In the genomic region with DNA sequence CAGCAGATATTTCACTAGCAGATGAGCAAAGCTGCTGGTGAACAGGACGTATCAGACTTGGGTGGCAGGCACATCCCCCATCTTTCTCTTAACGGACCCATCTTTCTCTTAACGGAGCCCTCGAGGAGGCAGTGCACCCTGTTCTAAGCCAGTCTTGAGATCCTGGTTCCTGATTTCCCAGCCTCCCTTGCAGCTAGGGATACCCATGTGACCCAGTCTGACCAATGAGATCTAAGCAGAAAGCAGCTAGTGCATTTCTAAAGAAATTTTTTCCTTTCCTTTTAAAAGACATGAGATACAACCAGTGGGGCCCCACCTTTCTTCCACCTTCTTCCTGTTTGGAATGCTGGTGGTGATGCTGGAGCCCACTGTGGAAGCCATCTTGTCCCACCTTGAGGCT, we compare ENCODE assay signal across 21 cellular contexts. TPM values are rescaled to one million over a fixed set of nuclear protein-coding genes. Genes with fewer than 3 reads are reported as not detected.
DNase-seq lines count a peak whose midpoint lies in the region; ATAC-seq, FAIRE-seq and TF ChIP-seq lines count a peak whose summit lies in the region.
"Had no signal": no experiment of that assay in that cellular context is flagged by ENCODE, and none has a peak within 500 bp of the region (broad histone marks: within the 10 kb centered on the region; RNA-seq: fewer than 3 reads in every experiment).

No MANE protein-coding gene starts in this region.

- H2AK9ac ChIP-seq in IMR-90 (replicated peaks; ENCODE audit: low read depth, low read length, poor library complexity) = no peak overlapping the region

- no peak overlapping the region for H2BK20ac ChIP-seq in IMR-90 (ENCODE audit: low read depth, low read length)

- SMC1A ChIA-PET in GM12878 (lab: Charles Lee; ENCODE audit: uncharacterized antibody, unreplicated experiment) = no interaction called here

- H3K27me3 ChIP-seq in IMR-90 (ENCODE audit: control insufficient read depth, insufficient read depth, low read length) = peaks cover 2% of the 10 kb centered on the region; the same call in 1 of the 2 replicates
- no peaks in the 10 kb centered on the region; a peak in 3 of 4 replicates for H3K27me3 ChIP-seq in GM12878 (replicated peaks in 1 of 2; ENCODE audit: control insufficient read depth in 2 of 2, insufficient read depth in 2 of 2, low read length in 1 of 2)
- H3K27me3 ChIP-seq in osteoblast (ENCODE audit: insufficient read depth, low read length) = no peaks in the 10 kb centered on the region
- H3K27me3 ChIP-seq: BE2C; BLaER1 treated with 17β-estradiol and CSF1 and Interleukin-3, amounts not matched to agents 10 nM and 100 nM had no signal

- H2BK5ac ChIP-seq in IMR-90 (ENCODE audit: low read depth, low read length, poor library complexity, severe bottlenecking) = no peak overlapping the region

- 77% methylated on average over 4 of the region's 4 CpGs; no CpG with 5 or more reads in 1 of the 2 experiments for WGBS in IMR-90 (ENCODE audit: extremely low coverage in 2 of 2, insufficient read length in 1 of 2), 2 experiments
- WGBS in GM12878 (ENCODE audit: insufficient coverage, insufficient replicate concordance, low lambda C conversion rate, missing lambda C conversion rate) = 53% methylated on average over 4 of the region's 4 CpGs

- H2BK15ac ChIP-seq in IMR-90 (ENCODE audit: low read depth, low read length) = no peak overlapping the region

- H3K4ac ChIP-seq in IMR-90 (ENCODE audit: low read depth, low read length) = no peak overlapping the region

- RAD21 ChIA-PET in GM12878 (lab: Charles Lee; ENCODE audit: unreplicated experiment) = no interaction called here

- no peak overlapping the region for H3K9ac ChIP-seq in IMR-90 (ENCODE audit: low read depth, low read length)
- no peak overlapping the region for H3K9ac ChIP-seq in GM12878 (ENCODE audit: control insufficient read depth, insufficient read depth, low read length)
- H3K9ac ChIP-seq: BLaER1 treated with 17β-estradiol and CSF1 and Interleukin-3, amounts not matched to agents 10 nM and 100 nM; GM23248 had no signal

- H3K4me3 ChIP-seq in IMR-90 (ENCODE audit: insufficient read depth, low read depth, low read length) = no peak overlapping the region
- no peak overlapping the region for H3K4me3 ChIP-seq in GM12878
- H3K4me3 ChIP-seq in osteoblast (ENCODE audit: insufficient read depth, low read length) = no peak overlapping the region
- H3K4me3 ChIP-seq: BLaER1 treated with 17β-estradiol and CSF1 and Interleukin-3, amounts not matched to agents 10 nM and 100 nM; GM23248 had no signal

- no peak overlapping the region for H3K27ac ChIP-seq in IMR-90 (ENCODE audit: insufficient read depth, low read length)
- H3K27ac ChIP-seq in GM12878 (ENCODE audit: control insufficient read depth, insufficient read depth) = no peak overlapping the region
- no peak overlapping the region for H3K27ac ChIP-seq in osteoblast (ENCODE audit: low read depth, low read length)
- H3K27ac ChIP-seq: BLaER1 treated with 17β-estradiol and CSF1 and Interleukin-3, amounts not matched to agents 10 nM and 100 nM; GM23248 had no signal

- H3K79me2 ChIP-seq in GM12878 (ENCODE audit: control insufficient read depth, insufficient read depth, low read length) (no peaks in the 10 kb centered on the region), osteoblast (ENCODE audit: insufficient read depth, low read length) (no peaks in the 10 kb centered on the region)

- H3K4me1 ChIP-seq in IMR-90 (ENCODE audit: control insufficient read depth, insufficient read depth, low read length) = no peaks in the 10 kb centered on the region
- H3K4me1 ChIP-seq in GM12878 (ENCODE audit: control insufficient read depth, insufficient read depth, low read length) = no peaks in the 10 kb centered on the region
- H3K4me1 ChIP-seq in osteoblast (ENCODE audit: insufficient read depth, low read length) = no peaks in the 10 kb centered on the region
- H3K4me1 ChIP-seq: BE2C had no signal

- TF ChIP-seq CTCF in IMR-90 (conservative IDR thresholded peaks at IDR 0.05; ENCODE audit: low read depth, low read length) (no peak), GM12878 (IDR thresholded peaks at IDR 0.05 in 2 of 3, conservative IDR thresholded peaks at IDR 0.05 in 1 of 3; ENCODE audit: control insufficient read depth in 2 of 3, extremely low read depth in 1 of 3, insufficient read depth in 1 of 3, low read depth in 3 of 3, low read length in 3 of 3) (no peak), osteoblast (IDR thresholded peaks at IDR 0.05; ENCODE audit: extremely low read depth, low read depth, low read length) (no peak)

- no peak for DNase-seq in IMR-90
- no peak for DNase-seq in GM12878 (ENCODE audit: low read depth, low spot score)
- DNase-seq in osteoblast (ENCODE audit: insufficient read length, low spot score, missing footprints) = peak; percentile 74
- no peak for DNase-seq in germinal center (ENCODE audit: low spot score)
- DNase-seq in ACHN = no peak
- DNase-seq: AML-193; BE2C; Calu3; CD4-positive, alpha-beta T cell; COR-L47; DMS153; DND-41; GM23248; H9; HFFc6 had no signal

- CTCF ChIA-PET in IMR-90 (lab: Yijun Ruan, JAX) = interaction anchor here (1.4 kb wide), 1 partner anchor 11 kb away, joined by 3 read pairs; no protein-coding TSS in a partner anchor
- CTCF ChIA-PET in GM12878 (lab: Yijun Ruan, JAX) = interaction anchor here (1.2 to 1.9 kb wide), 3 partner anchors 9 to 107 kb away, joined by 3 to 4 read pairs (median 3); no protein-coding TSS in a partner anchor

- no TSS peak for BruUV-seq in IMR-90 (replicated peaks; lab: Mats Ljungman, UMichigan)
- BruUV-seq in GM12878 (replicated peaks; lab: Mats Ljungman, UMichigan) = no TSS peak

- no peaks in the 10 kb centered on the region for H3K79me1 ChIP-seq in IMR-90 (ENCODE audit: low read depth in 1 of 2, low read length in 2 of 2)

- no peaks in the 10 kb centered on the region for H3K9me1 ChIP-seq in IMR-90 (ENCODE audit: insufficient read depth, low read length)

- no peak overlapping the region for H2BK120ac ChIP-seq in IMR-90 (ENCODE audit: low read depth, low read length)

- ATAC-seq in IMR-90 (ENCODE audit: low read depth) (no peak), GM12878 (no peak), HG03442 (IDR thresholded peaks at IDR 0.05; ENCODE audit: unreplicated experiment) (no peak)
- ATAC-seq: HCT116 had no signal

- H4K5ac ChIP-seq in IMR-90 (ENCODE audit: low read depth, low read length) = no peak overlapping the region

- H3K4me2 ChIP-seq in IMR-90 (ENCODE audit: low read depth, low read length) (no peak overlapping the region), GM12878 (ENCODE audit: control insufficient read depth, insufficient read depth) (no peak overlapping the region), osteoblast (ENCODE audit: insufficient read depth, low read length) (no peak overlapping the region)
- H3K4me2 ChIP-seq: BLaER1 treated with 17β-estradiol and CSF1 and Interleukin-3, amounts not matched to agents 10 nM and 100 nM had no signal

- TF ChIP-seq POLR2A in IMR-90 (IDR thresholded peaks at IDR 0.05; ENCODE audit: low read depth, low read length) (no peak), GM12878 (IDR thresholded peaks at IDR 0.05; ENCODE audit: low read depth, low read length) (no peak)

- H2AFZ ChIP-seq in IMR-90 (replicated peaks; ENCODE audit: low read length, poor library complexity) (no peak overlapping the region), GM12878 (ENCODE audit: control insufficient read depth, low read depth, low read length) (no peak overlapping the region), osteoblast (ENCODE audit: low read length) (no peak overlapping the region)
- H2AFZ ChIP-seq: GM23248 had no signal

- no peak for FAIRE-seq in GM12878 (lab: Jason Lieb, UNC)
- FAIRE-seq: G401.6, GM19239 had no signal

- H4K91ac ChIP-seq in IMR-90 (ENCODE audit: insufficient read depth, low read depth, low read length) = no peak overlapping the region

- no peak for TF ChIP-seq EP300 in GM12878 (IDR thresholded peaks at IDR 0.05; ENCODE audit: borderline replicate concordance in 1 of 2, control insufficient read depth in 1 of 2, low read depth in 2 of 2, low read length in 2 of 2)

- no peak for TF ChIP-seq RAD21 in IMR-90 (IDR thresholded peaks at IDR 0.05; ENCODE audit: low read length)
- TF ChIP-seq RAD21 in GM12878 (IDR thresholded peaks at IDR 0.05; ENCODE audit: insufficient read depth, low read depth, low read length) = no peak

- in situ Hi-C loops in IMR-90 (cut with MboI; ENCODE audit: low sequenced_read_pairs) = no loop called here
- in situ Hi-C loops in GM12878 (cut with MboI) = no loop called here
- in situ Hi-C loops in ACHN (cut with HindIII; ENCODE audit: low pct_ligation_motif_present, low pct_unique_long_range_greater_than_20kb, low sequenced_read_pairs) = no loop called here

- no peak overlapping the region for H3K18ac ChIP-seq in IMR-90 (ENCODE audit: low read depth, low read length)

- no peak overlapping the region for H3K23ac ChIP-seq in IMR-90 (ENCODE audit: low read depth, low read length)

- no peak overlapping the region for H3K14ac ChIP-seq in IMR-90 (replicated peaks; ENCODE audit: low read depth, low read length)

- H3K36me3 ChIP-seq in IMR-90 (ENCODE audit: control insufficient read depth, insufficient read depth, low read length) = no peaks in the 10 kb centered on the region
- H3K36me3 ChIP-seq in GM12878 (ENCODE audit: control insufficient read depth in 2 of 2, insufficient read depth in 2 of 2, low read length in 1 of 2) = no peaks in the 10 kb centered on the region
- H3K36me3 ChIP-seq in osteoblast (ENCODE audit: insufficient read depth, low read length) = no peaks in the 10 kb centered on the region
- H3K36me3 ChIP-seq: BE2C; BLaER1 treated with 17β-estradiol and CSF1 and Interleukin-3, amounts not matched to agents 10 nM and 100 nM had no signal

- no peak overlapping the region for H4K8ac ChIP-seq in IMR-90 (ENCODE audit: low read depth in 2 of 2, low read length in 2 of 2)

- intact Hi-C loops in IMR-90 (cut with micrococcal nuclease) = no loop called here
- intact Hi-C loops in GM12878 (cut with micrococcal nuclease; ENCODE audit: unreplicated experiment) = loop anchor here (5.0 kb wide), 1 partner anchor 124 kb away; no protein-coding TSS in a partner anchor

- peaks cover 9% of the 10 kb centered on the region for H3K9me3 ChIP-seq in IMR-90 (ENCODE audit: control insufficient read depth, insufficient read depth, low read length)
- H3K9me3 ChIP-seq in GM12878 (replicated peaks; ENCODE audit: control insufficient read depth, insufficient read depth, low read length) = no peaks in the 10 kb centered on the region; the same call in 2 of the 3 replicates
- peaks cover 3% of the 10 kb centered on the region for H3K9me3 ChIP-seq in osteoblast (ENCODE audit: low read depth, low read length)

- H3K56ac ChIP-seq in IMR-90 (ENCODE audit: extremely low read depth, insufficient read depth, low read length) = no peak overlapping the region

- dilution Hi-C loops in IMR-90 (cut with HindIII; ENCODE audit: low sequenced_read_pairs, unreplicated experiment) = no loop called here

- POLR2A ChIA-PET in IMR-90 (lab: Charles Lee; ENCODE audit: unreplicated experiment) (no interaction called here), GM12878 (lab: Charles Lee) (no interaction called here)

- H2AK5ac ChIP-seq in IMR-90 (ENCODE audit: low read depth, low read length) = no peak overlapping the region

- H4K20me1 ChIP-seq in IMR-90 (ENCODE audit: insufficient read depth, low read length) (no peaks in the 10 kb centered on the region), GM12878 (ENCODE audit: control insufficient read depth, insufficient read depth) (no peaks in the 10 kb centered on the region), osteoblast (ENCODE audit: insufficient read depth, low read length) (no peaks in the 10 kb centered on the region)
- H4K20me1 ChIP-seq: BLaER1 treated with 17β-estradiol and CSF1 and Interleukin-3, amounts not matched to agents 10 nM and 100 nM had no signal

RNA-seq across cellular contexts. Expression of gene ELFN2, which starts 13.6 kb away (rescaled TPM):
- total RNA-seq in IMR-90 (2012; rRNA removed) (0.72 and 0.83 TPM in 2 replicates), GM12878 (2014; rRNA removed) (not detected in 2 replicates), GM12878 (2014; rRNA removed; fragmentation: Illumina TruSeq; extraction: Trizol) (not detected in 2 replicates), GM12878 (2021) (0.03 and 0.05 TPM in 2 replicates), osteoblast (under 0.01 and 0.29 TPM in 2 replicates)
- polyA plus RNA-seq in IMR-90 (2012; rRNA removed) (5.0 and 6.3 TPM in 2 replicates), GM12878 (2011; rRNA removed) (0.03 TPM in 1 of 2 replicates, not detected in the other), GM12878 (2014; fragmentation: Illumina TruSeq; extraction: Trizol) (not detected in 2 replicates), GM12878 (2014; fragmentation: Nextera tagmentation; extraction: Ambion mirVana) (not detected), GM12878 (2014; rRNA removed) (not detected in 2 replicates), GM12878 (2016; fragmentation: Nextera tagmentation; extraction: Ambion mirVana) (not detected)
- polyA plus RNA-seq in IMR-90 (2012; cell fraction: cytosol; rRNA removed) = 2.2 and 4.8 TPM in 2 replicates
- 13.5 and 26.9 TPM in 2 replicates for polyA plus RNA-seq in IMR-90 (2012; cell fraction: nucleus; rRNA removed; ENCODE audit: low replicate concordance)
- total RNA-seq in GM12878 (2013; cell fraction: nucleolus; rRNA removed) = 0.37 and 0.40 TPM in 2 replicates
- polyA plus RNA-seq in GM12878 (2011; ENCODE audit: low read depth) = 0.04 TPM
- polyA plus RNA-seq in GM12878 (2011; cell fraction: cytosol; rRNA removed) = 0.05 and 0.07 TPM in 2 replicates
- 0.23 and 0.36 TPM in 2 replicates for polyA plus RNA-seq in GM12878 (2011; cell fraction: nucleus; rRNA removed)
- 0.11 TPM in 2 replicates for polyA plus RNA-seq in GM12878 (2012)
- polyA minus RNA-seq in GM12878 (2011; rRNA and poly(A)+ RNA removed) = 0.10 TPM in 1 of 2 replicates, not detected in the other
- polyA minus RNA-seq in GM12878 (2011; cell fraction: cytosol; rRNA and poly(A)+ RNA removed) = not detected in 2 replicates
- polyA minus RNA-seq in GM12878 (2011; cell fraction: nucleus; rRNA and poly(A)+ RNA removed) = not detected in 2 replicates
- polyA plus RNA-seq: CD14-positive monocyte had no signal

RNA-seq across cellular contexts. Expression of gene MFNG, which starts 45.3 kb away (rescaled TPM):
- total RNA-seq in IMR-90 (2012; rRNA removed) (not detected in 2 replicates), GM12878 (2014; rRNA removed) (66.5 and 80.0 TPM in 2 replicates), GM12878 (2014; rRNA removed; fragmentation: Illumina TruSeq; extraction: Trizol) (37.0 and 41.4 TPM in 2 replicates), GM12878 (2021) (95.5 and 99.1 TPM in 2 replicates), osteoblast (0.29 and 0.72 TPM in 2 replicates)
- polyA plus RNA-seq in IMR-90 (2012; rRNA removed) (0.15 and 0.24 TPM in 2 replicates), GM12878 (2011; rRNA removed) (28.6 and 57.0 TPM in 2 replicates), GM12878 (2014; fragmentation: Illumina TruSeq; extraction: Trizol) (14.1 and 36.9 TPM in 2 replicates), GM12878 (2014; fragmentation: Nextera tagmentation; extraction: Ambion mirVana) (10 to 100 TPM; 11.5 to 26.1 TPM), GM12878 (2014; rRNA removed) (88.5 and 91.4 TPM in 2 replicates), GM12878 (2016; fragmentation: Nextera tagmentation; extraction: Ambion mirVana) (100 to 1,000 TPM; 100 to 117 TPM)
- 0.08 and 0.34 TPM in 2 replicates for polyA plus RNA-seq in IMR-90 (2012; cell fraction: cytosol; rRNA removed)
- polyA plus RNA-seq in IMR-90 (2012; cell fraction: nucleus; rRNA removed; ENCODE audit: low replicate concordance) = 0.91 and 1.7 TPM in 2 replicates
- total RNA-seq in GM12878 (2013; cell fraction: nucleolus; rRNA removed) = 88.8 and 114 TPM in 2 replicates
- polyA plus RNA-seq in GM12878 (2011; ENCODE audit: low read depth) = 23.8 TPM
- polyA plus RNA-seq in GM12878 (2011; cell fraction: cytosol; rRNA removed) = 81.4 and 141 TPM in 2 replicates
- 101 and 143 TPM in 2 replicates for polyA plus RNA-seq in GM12878 (2011; cell fraction: nucleus; rRNA removed)
- polyA plus RNA-seq in GM12878 (2012) = 50.7 and 51.5 TPM in 2 replicates
- 31.3 and 61.2 TPM in 2 replicates for polyA minus RNA-seq in GM12878 (2011; rRNA and poly(A)+ RNA removed)
- 22.2 and 24.5 TPM in 2 replicates for polyA minus RNA-seq in GM12878 (2011; cell fraction: cytosol; rRNA and poly(A)+ RNA removed)
- polyA minus RNA-seq in GM12878 (2011; cell fraction: nucleus; rRNA and poly(A)+ RNA removed) = 21.4 and 35.7 TPM in 2 replicates
- total RNA-seq: GM23248, HFFc6 had no signal
- polyA plus RNA-seq: GM23248 had no signal

Comparison
In these comparisons a context has a peak if more than half of its experiments do, and no peak if none do; other contexts are left out.
1. RNA of gene MFNG, which starts 45.3 kb away (total RNA-seq): 37.0 to 114 TPM in GM12878; 0.29 to 0.72 TPM in osteoblast and not detected in IMR-90; every median in the first group is over 10 times any median in the second.